In the genomic region with DNA sequence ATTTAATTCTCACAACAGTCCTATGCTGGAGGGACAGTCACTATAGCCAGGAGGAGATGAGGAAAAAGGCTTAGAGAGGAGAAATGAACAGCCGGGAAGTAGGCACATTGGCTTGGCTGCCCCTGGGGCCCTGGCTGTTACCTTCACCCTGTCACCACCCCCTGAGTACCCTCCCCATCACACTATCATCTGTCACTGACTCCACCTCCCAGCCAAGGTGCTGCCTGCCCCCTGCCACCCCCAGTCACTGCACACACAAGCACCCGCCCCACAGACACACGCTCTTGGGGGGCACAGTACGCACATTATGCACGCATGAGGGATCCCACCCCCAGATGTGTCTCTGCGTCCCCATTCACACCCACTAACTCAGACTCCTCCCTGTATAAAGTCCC, we compare ENCODE assay signal across 16 cellular contexts.
DNase-seq lines count a peak whose midpoint lies in the region; TF ChIP-seq lines count a peak whose summit lies in the region.
"Had no signal": no experiment of that assay in that cellular context is flagged by ENCODE, and none has a peak within 500 bp of the region (broad histone marks: within the 10 kb centered on the region; RNA-seq: fewer than 3 reads in every experiment).

No MANE protein-coding gene starts in this region.

- no peaks in the 10 kb centered on the region for H3K9me3 ChIP-seq in HEK293 (ENCODE audit: control insufficient read depth, insufficient read depth, low read depth, low read length)
- no peaks in the 10 kb centered on the region for H3K9me3 ChIP-seq in endodermal cell (ENCODE audit: control insufficient read depth, low read length)
- H3K9me3 ChIP-seq in spleen = peaks cover 0 to 16% (median 6%) of the 10 kb centered on the region in 8 donors

- peaks cover 14% of the 10 kb centered on the region for H3K9me3 Mint-ChIP-seq in endodermal cell

- no peak for TF ChIP-seq CTCF in HEK293 (tag by site-specific recombination; IDR thresholded peaks at IDR 0.05)
- no peak for TF ChIP-seq CTCF in endodermal cell (conservative IDR thresholded peaks at IDR 0.05)
- TF ChIP-seq CTCF in spleen (IDR thresholded peaks at IDR 0.05 in 8 of 11, conservative IDR thresholded peaks at IDR 0.05 in 3 of 11) = no peak

- intact Hi-C loops in spleen (cut with DNase I; ENCODE audit: low total_unique reads) = no loop called here

- H3K27me3 ChIP-seq in endodermal cell (ENCODE audit: control insufficient read depth, insufficient read depth, low read length, poor library complexity, severe bottlenecking) = no peaks in the 10 kb centered on the region
- H3K27me3 ChIP-seq in spleen (replicated peaks in 1 of 7) = peaks cover 0 to 37% (median 0%) of the 10 kb centered on the region in 7 donors

- 80 to 96% methylated on average over 4 to 6 of the region's 6 CpGs for WGBS in endodermal cell (ENCODE audit: insufficient coverage in 1 of 2, insufficient read length in 1 of 2), 2 experiments
- WGBS in spleen, 5 donors = 66 to 78% (median 70%) methylated on average over 6 of the region's 6 CpGs

- H3K4me3 ChIP-seq in HEK293 (ENCODE audit: low read depth, low read length) (no peak overlapping the region), endodermal cell (ENCODE audit: low read length) (no peak overlapping the region), spleen (no peak overlapping the region)

- POLR2A ChIA-PET in HEK293 (lab: Yijun Ruan, JAX) = no interaction called here

- peaks cover 5% of the 10 kb centered on the region for H3K27me3 Mint-ChIP-seq in endodermal cell (ENCODE audit: insufficient read depth)

- H3K36me3 ChIP-seq in HEK293 (ENCODE audit: control insufficient read depth in 2 of 2, insufficient read depth in 1 of 2, low read length in 2 of 2) = no peaks in the 10 kb centered on the region
- no peaks in the 10 kb centered on the region for H3K36me3 ChIP-seq in endodermal cell (ENCODE audit: control insufficient read depth, insufficient read depth, low read length)
- no peaks in the 10 kb centered on the region for H3K36me3 ChIP-seq in spleen

- TF ChIP-seq POLR2A in spleen (IDR thresholded peaks at IDR 0.05) = no peak

- H3K4me3 Mint-ChIP-seq in endodermal cell = no peak overlapping the region
- H3K4me3 Mint-ChIP-seq: CD14-positive monocyte; CD8-positive, alpha-beta T cell had no signal

- H3K36me3 Mint-ChIP-seq in endodermal cell (ENCODE audit: low read depth) = no peaks in the 10 kb centered on the region
- H3K36me3 Mint-ChIP-seq: CD14-positive monocyte; CD8-positive, alpha-beta T cell had no signal

- H3K4me1 ChIP-seq in HEK293 (ENCODE audit: control insufficient read depth, insufficient read depth, low read length) (no peaks in the 10 kb centered on the region), endodermal cell (ENCODE audit: control insufficient read depth, insufficient read depth, low read length) (no peaks in the 10 kb centered on the region), spleen (no peaks in the 10 kb centered on the region)

- DNase-seq in NCI-H1417 (lab: John Stamatoyannopoulos, UW) = peak in 2 of 3 experiments; percentile 44 to 51
- DNase-seq in NCI-H1417 treated with DMSO at 0.1 percent for 48 hours (lab: John Stamatoyannopoulos, UW) = no peak
- DNase-seq in endodermal cell = peak; percentile 35
- DNase-seq in spleen = peak; percentile 33
- DNase-seq in germinal center (ENCODE audit: low spot score) = no peak
- no peak for DNase-seq in MV-4-11 (lab: John Stamatoyannopoulos, UW)
- DNase-seq: CD8-positive, alpha-beta T cell; COR-L47; DMS153; DMS79 treated with DMSO at 0.1 percent for 48 hours; EL; HCEC 1CT; IMR-90 had no signal

- no peak overlapping the region for H3K27ac ChIP-seq in HEK293 (ENCODE audit: extremely low read depth, low read depth, low read length)
- no peak overlapping the region for H3K27ac ChIP-seq in endodermal cell (ENCODE audit: low read depth, low read length)
- no peak overlapping the region for H3K27ac ChIP-seq in spleen
- H3K27ac ChIP-seq: 22Rv1 had no signal

- CTCF ChIA-PET in HEK293 (lab: Yijun Ruan, JAX) = interaction anchor here (0.6 kb wide), 1 partner anchor 645 kb away, joined by 3 read pairs; no protein-coding TSS in a partner anchor

- peaks cover 15% of the 10 kb centered on the region for H3K4me1 Mint-ChIP-seq in endodermal cell
- H3K4me1 Mint-ChIP-seq: CD14-positive monocyte had no signal

- H3K9ac ChIP-seq in endodermal cell (ENCODE audit: extremely low read depth, low read length, poor library complexity, severe bottlenecking) = no peak overlapping the region

- no peak overlapping the region for H3K27ac Mint-ChIP-seq in endodermal cell
- H3K27ac Mint-ChIP-seq: CD14-positive monocyte; CD8-positive, alpha-beta T cell had no signal

TF ChIP-seq in HEK293, 187 proteins besides CTCF, POLR2A, EP300 and RAD21:
- TF ChIP-seq TRIM28 (IDR thresholded peaks at IDR 0.05; ENCODE audit: borderline replicate concordance, low read length) = no peak
- TF ChIP-seq ZNF335 (tag by site-specific recombination; conservative IDR thresholded peaks at IDR 0.05) = no peak
- peak; percentile 61 for TF ChIP-seq EGR2 (tag by site-specific recombination; IDR thresholded peaks at IDR 0.05; ENCODE audit: low read depth)
- TF ChIP-seq, protein P1, sequence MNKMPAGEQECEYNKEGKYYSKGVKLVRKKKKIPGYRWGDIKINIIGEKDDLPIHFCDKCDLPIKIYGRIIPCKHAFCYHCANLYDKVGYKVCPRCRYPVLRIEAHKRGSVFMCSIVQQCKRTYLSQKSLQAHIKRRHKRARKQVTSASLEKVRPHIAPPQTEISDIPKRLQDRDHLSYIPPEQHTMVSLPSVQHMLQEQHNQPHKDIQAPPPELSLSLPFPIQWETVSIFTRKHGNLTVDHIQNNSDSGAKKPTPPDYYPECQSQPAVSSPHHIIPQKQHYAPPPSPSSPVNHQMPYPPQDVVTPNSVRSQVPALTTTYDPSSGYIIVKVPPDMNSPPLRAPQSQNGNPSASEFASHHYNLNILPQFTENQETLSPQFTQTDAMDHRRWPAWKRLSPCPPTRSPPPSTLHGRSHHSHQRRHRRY (tag by site-specific recombination; IDR thresholded peaks at IDR 0.05) = no peak
- peak; percentile 49 for TF ChIP-seq ZFHX2 (tag by site-specific recombination; conservative IDR thresholded peaks at IDR 0.05)
- TF ChIP-seq, protein P2, sequence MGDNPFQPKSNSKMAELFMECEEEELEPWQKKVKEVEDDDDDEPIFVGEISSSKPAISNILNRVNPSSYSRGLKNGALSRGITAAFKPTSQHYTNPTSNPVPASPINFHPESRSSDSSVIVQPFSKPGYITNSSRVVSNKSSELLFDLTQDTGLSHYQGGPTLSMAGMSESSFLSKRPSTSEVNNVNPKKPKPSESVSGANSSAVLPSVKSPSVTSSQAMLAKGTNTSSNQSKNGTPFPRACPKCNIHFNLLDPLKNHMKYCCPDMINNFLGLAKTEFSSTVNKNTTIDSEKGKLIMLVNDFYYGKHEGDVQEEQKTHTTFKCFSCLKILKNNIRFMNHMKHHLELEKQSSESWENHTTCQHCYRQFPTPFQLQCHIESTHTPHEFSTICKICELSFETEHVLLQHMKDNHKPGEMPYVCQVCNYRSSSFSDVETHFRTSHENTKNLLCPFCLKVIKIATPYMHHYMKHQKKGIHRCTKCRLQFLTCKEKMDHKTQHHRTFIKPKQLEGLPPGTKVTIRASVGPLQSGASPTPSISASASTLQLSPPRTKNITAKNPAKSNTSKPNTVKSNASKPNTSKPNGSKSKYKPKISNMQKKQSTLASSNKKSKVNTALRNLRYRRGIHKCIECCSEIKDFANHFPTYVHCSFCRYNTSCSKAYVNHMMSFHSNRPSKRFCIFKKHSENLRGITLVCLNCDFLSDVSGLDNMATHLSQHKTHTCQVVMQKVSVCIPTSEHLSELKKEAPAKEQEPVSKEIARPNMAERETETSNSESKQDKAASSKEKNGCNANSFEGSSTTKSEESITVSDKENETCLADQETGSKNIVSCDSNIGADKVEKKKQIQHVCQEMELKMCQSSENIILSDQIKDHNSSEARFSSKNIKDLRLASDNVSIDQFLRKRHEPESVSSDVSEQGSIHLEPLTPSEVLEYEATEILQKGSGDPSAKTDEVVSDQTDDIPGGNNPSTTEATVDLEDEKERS (tag by site-specific recombination; IDR thresholded peaks at IDR 0.05) = no peak
- no peak for TF ChIP-seq ZNF623 (tag by site-specific recombination; IDR thresholded peaks at IDR 0.05)
- peak; percentile 87 for TF ChIP-seq ZNF341 (tag by site-specific recombination; IDR thresholded peaks at IDR 0.05; ENCODE audit: low read depth)
TF ChIP-seq in HEK293: peak in this region for 3.

Comparison
In these comparisons a context has a peak if more than half of its experiments do, and no peak if none do; other contexts are left out.
1. DNase-seq: peak in NCI-H1417 (2 of 3), endodermal cell (single experiment) and spleen (single experiment); none in NCI-H1417 treated with DMSO at 0.1 percent for 48 hours (single experiment), germinal center (single experiment) and MV-4-11 (single experiment).